ENCODE assay signal across 28 cellular contexts in the genomic region with DNA sequence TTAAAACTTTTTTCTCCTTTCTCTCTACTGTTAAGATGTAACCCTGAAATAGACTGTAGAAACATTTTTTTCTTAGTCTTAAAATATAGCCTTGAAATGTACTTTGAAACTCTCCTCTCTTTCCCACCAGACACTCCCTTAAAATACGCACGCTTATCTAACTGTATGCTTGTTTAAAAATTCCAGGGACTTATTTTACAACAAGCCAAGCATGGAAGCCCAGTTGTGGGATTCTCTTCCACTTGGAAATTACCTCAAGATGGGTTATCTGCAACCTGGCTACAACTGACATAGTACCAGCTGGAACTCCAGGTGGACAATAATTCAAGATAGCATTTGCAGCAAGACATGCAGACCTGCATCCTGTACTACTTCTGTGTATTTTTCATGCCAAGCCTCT.
"Had no signal": no experiment of that assay in that cellular context is flagged by ENCODE, and none has a peak within 500 bp of the region (broad histone marks: within the 10 kb centered on the region; RNA-seq: fewer than 3 reads in every experiment).

No MANE protein-coding gene starts in this region.

- H3K4me3 ChIP-seq: ascending aorta, cardiac muscle cell, SJCRH30, SK-N-MC had no signal

- ATAC-seq: activated CD8-positive, alpha-beta memory T cell treated with anti-CD3 and anti-CD28 coated beads, Interleukin-2, amount 10 ng/mL, durations not matched to agents 7 days and 5 days; activated naive CD8-positive, alpha-beta T cell treated with anti-CD3 and anti-CD28 coated beads, Interleukin-2, amount 50 U/mL, for 24 hours; Panc1 had no signal

- DNase-seq: activated CD4-positive, alpha-beta memory T cell treated with anti-CD3 and anti-CD28 coated beads, Interleukin-2, amount 10 ng/mL, durations not matched to agents 7 days and 5 days; activated CD4-positive, alpha-beta T cell treated with anti-CD3 and anti-CD28 coated beads for 1 hour; activated CD4-positive, alpha-beta T cell treated with anti-CD3 and anti-CD28 coated beads for 48 hours; activated CD4-positive, CD25-positive, alpha-beta regulatory T cell; activated CD8-positive, alpha-beta memory T cell treated with anti-CD3 and anti-CD28 coated beads for 24 hours; activated CD8-positive, alpha-beta memory T cell treated with anti-CD3 and anti-CD28 coated beads, Interleukin-2, amount 10 ng/mL, durations not matched to agents 7 days and 5 days; activated CD8-positive, alpha-beta memory T cell treated with anti-CD3 and anti-CD28 coated beads, Interleukin-2, amount 50 U/mL, for 48 hours; activated effector memory CD4-positive, alpha-beta T cell treated with Interleukin-2 at 50 U/mL for 16 hours; activated naive CD4-positive, alpha-beta T cell treated with anti-CD3 and anti-CD28 coated beads, Interleukin-2, amount 10 ng/mL, durations not matched to agents 7 days and 5 days; activated naive CD8-positive, alpha-beta T cell treated with anti-CD3 and anti-CD28 coated beads, Interleukin-2, amount 50 U/mL, for 24 hours; activated T-cell treated with anti-CD3 and anti-CD28 coated beads, Interleukin-2, amount 50 U/mL, for 48 hours; amygdala; NCI-H1105; NCI-H1417 treated with DMSO at 0.1 percent for 48 hours; NCI-H1930; NCI-H2081 treated with DMSO at 0.1 percent for 48 hours; NCI-H446 treated with DMSO at 0.1 percent for 48 hours; NCI-H524; NCI-H69; NCI-H82; SHP77; SJCRH30; T1000; WERI-Rb-1 had no signal

- H3K36me3 ChIP-seq: ascending aorta, cardiac muscle cell, SJCRH30, WERI-Rb-1 had no signal

- H3K9me3 ChIP-seq: ascending aorta, SJCRH30 had no signal

- H3K4me1 ChIP-seq: ascending aorta, SJCRH30 had no signal
